Comparison of ENCODE assay signal across 13 cellular contexts in the genomic region with DNA sequence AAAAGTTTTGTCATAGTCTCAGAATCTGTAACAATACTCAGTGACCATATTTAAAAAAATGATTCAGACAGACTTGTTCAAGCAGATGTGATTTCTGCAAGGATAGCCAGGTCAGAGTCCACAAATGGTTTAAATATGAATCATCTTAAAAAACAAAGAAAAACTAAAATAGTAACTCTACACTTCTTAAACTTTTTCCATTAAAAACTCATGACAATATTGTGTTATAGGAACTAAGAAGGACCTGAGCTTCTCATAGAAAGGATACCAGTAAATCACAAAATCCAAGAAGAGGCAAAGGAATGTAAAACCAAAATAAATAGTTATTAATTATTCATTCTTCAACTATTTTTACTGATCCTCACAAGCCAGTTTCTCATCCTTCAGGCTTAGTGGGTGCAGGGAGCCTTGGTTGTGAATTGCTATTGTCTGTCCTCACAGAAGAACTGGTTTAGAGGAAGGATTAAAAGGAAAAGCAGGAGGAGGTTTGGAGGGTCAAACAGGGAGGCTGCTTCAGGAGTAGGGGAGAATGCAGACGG.
DNase-seq lines count a peak whose midpoint lies in the region; ATAC-seq lines count a peak whose summit lies in the region.
"Had no signal": no experiment of that assay in that cellular context is flagged by ENCODE, and none has a peak within 500 bp of the region (broad histone marks: within the 10 kb centered on the region; RNA-seq: fewer than 3 reads in every experiment).

No MANE protein-coding gene starts in this region.

- CTCF ChIA-PET in CD4-positive, alpha-beta memory T cell (lab: Charles Lee; ENCODE audit: partially characterized antibody) = interaction anchor here (1.4 kb wide), 1 partner anchor 46 kb away, joined by 4 read pairs; no protein-coding TSS in a partner anchor

- H3K27me3 Mint-ChIP-seq in CD4-positive, alpha-beta memory T cell = peaks cover 8% of the 10 kb centered on the region in 2 donors

- no peak overlapping the region for H3K27ac Mint-ChIP-seq in CD4-positive, alpha-beta memory T cell

- H3K36me3 Mint-ChIP-seq in CD4-positive, alpha-beta memory T cell = no peaks in the 10 kb centered on the region

- peak overlapping the region; percentile 37 for H3K27ac ChIP-seq in SJCRH30
- no peak overlapping the region for H3K27ac ChIP-seq in CD4-positive, alpha-beta memory T cell (ENCODE audit: low read depth, low read length)
- H3K27ac ChIP-seq: KMS-11 had no signal

- ATAC-seq in GM18511 (IDR thresholded peaks at IDR 0.05; ENCODE audit: unreplicated experiment) (peak; percentile 57), GM21367 (IDR thresholded peaks at IDR 0.05; ENCODE audit: unreplicated experiment) (no peak), HG03097 (IDR thresholded peaks at IDR 0.05; ENCODE audit: low FRiP score, unreplicated experiment) (no peak)
- ATAC-seq: stimulated activated naive CD8-positive, alpha-beta T cell treated with anti-CD3 and anti-CD28 coated beads, Interleukin-15, Interleukin-2, amounts not matched to agents 100 U/mL and 50 U/mL, for 24 hours had no signal

- peak; percentile 52 to 64 for DNase-seq in SJCRH30
- peak; percentile 87 for DNase-seq in fibroblast of gingiva (ENCODE audit: low read depth)
- DNase-seq in renal cortical epithelial cell (ENCODE audit: low read depth) = peak; percentile 45
- DNase-seq in CD4-positive, alpha-beta memory T cell = no peak
- DNase-seq in stimulated activated CD4-positive, alpha-beta T cell treated with anti-CD3 and anti-CD28 coated beads, Interleukin-12 subunit alpha, Interleukin-12 subunit beta, amount 100 ng/mL, for 4 hours = no peak
- DNase-seq: activated CD8-positive, alpha-beta memory T cell treated with anti-CD3 and anti-CD28 coated beads, Interleukin-2, amount 50 U/mL, for 48 hours; DND-41; NCI-H524; stimulated activated naive CD8-positive, alpha-beta T cell treated with anti-CD3 and anti-CD28 coated beads, Interleukin-15, Interleukin-2, amounts not matched to agents 100 U/mL and 50 U/mL, for 24 hours had no signal

- POLR2A ChIA-PET in CD4-positive, alpha-beta memory T cell (lab: Charles Lee; ENCODE audit: partially characterized antibody) = no interaction called here

- no peak overlapping the region for H3K4me3 Mint-ChIP-seq in CD4-positive, alpha-beta memory T cell

- H3K4me3 ChIP-seq in SJCRH30 = no peak overlapping the region
- H3K4me3 ChIP-seq in CD4-positive, alpha-beta memory T cell (ENCODE audit: low read length in 2 of 2) = no peak overlapping the region

- no peaks in the 10 kb centered on the region for H3K4me1 Mint-ChIP-seq in CD4-positive, alpha-beta memory T cell

- H3K27me3 ChIP-seq in SJCRH30 = no peaks in the 10 kb centered on the region
- H3K27me3 ChIP-seq in CD4-positive, alpha-beta memory T cell (ENCODE audit: insufficient read depth, low read length) = no peaks in the 10 kb centered on the region

- no peaks in the 10 kb centered on the region for H3K9me3 ChIP-seq in SJCRH30 (replicated peaks)
- no peaks in the 10 kb centered on the region for H3K9me3 ChIP-seq in CD4-positive, alpha-beta memory T cell (ENCODE audit: control insufficient read depth in 1 of 2, low read length in 2 of 2)

- H3K4me1 ChIP-seq in SJCRH30 = peaks cover 6% of the 10 kb centered on the region; the same call in 1 of the 2 replicates
- no peaks in the 10 kb centered on the region for H3K4me1 ChIP-seq in CD4-positive, alpha-beta memory T cell (ENCODE audit: insufficient read depth, low read length)

- intact Hi-C loops in CD4-positive, alpha-beta memory T cell (cut with micrococcal nuclease) = no loop called here

- no peaks in the 10 kb centered on the region for H3K36me3 ChIP-seq in SJCRH30
- H3K36me3 ChIP-seq in CD4-positive, alpha-beta memory T cell (ENCODE audit: insufficient read depth, low read length) = no peaks in the 10 kb centered on the region

- peaks cover 0 to 3% (median 0%) of the 10 kb centered on the region in 8 donors for H3K9me3 Mint-ChIP-seq in CD4-positive, alpha-beta memory T cell

Comparison
In these comparisons a context has a peak if more than half of its experiments do, and no peak if none do; other contexts are left out.
1. DNase-seq: peak in SJCRH30 (2 of 2), fibroblast of gingiva (single experiment) and renal cortical epithelial cell (single experiment); none in CD4-positive, alpha-beta memory T cell (0 of 5) and stimulated activated CD4-positive, alpha-beta T cell treated with anti-CD3 and anti-CD28 coated beads, Interleukin-12 subunit alpha, Interleukin-12 subunit beta, amount 100 ng/mL, for 4 hours (single experiment).